ENCODE assay signal across 21 cellular contexts in genomic region chr3:58143417-58144055, GRCh38.
A peak's percentile ranks its signal among the peaks of the same experiment; 100 is the strongest.
DNase-seq lines count a peak whose midpoint lies in the region; ATAC-seq, FAIRE-seq and TF ChIP-seq lines count a peak whose summit lies in the region.
"Had no signal": no experiment of that assay in that cellular context is flagged by ENCODE, and none has a peak within 500 bp of the region (broad histone marks: within the 10 kb centered on the region; RNA-seq: fewer than 3 reads in every experiment).

No MANE protein-coding gene starts in this region.

- FAIRE-seq in RCC 7860 (lab: Jason Lieb, UNC), result peak; percentile 15

- ATAC-seq in esophagus mucosa, result peak; percentile 23
- peak; percentile 10 for ATAC-seq in lower lobe of right lung
- ATAC-seq in GM18870 (IDR thresholded peaks at IDR 0.05; ENCODE audit: unreplicated experiment), result no peak
- ATAC-seq: activated CD4-positive, alpha-beta T cell treated with anti-CD3 and anti-CD28 coated beads for 36 hours; activated T-cell treated with anti-CD3 and anti-CD28 coated beads, Interleukin-2, amount 50 U/mL, for 72 hours; stimulated activated memory B cell treated with anti-CD40 and anti-IgM and Interleukin-4, amounts not matched to agents 10 μg/mL and 1 μg/mL and 100 μg/mL, for 72 hours had no signal

- H3K36me3 ChIP-seq in lower lobe of right lung (peaks cover 81% of the 10 kb centered on the region), thyroid gland (peaks cover 44 to 62% of the 10 kb centered on the region in 2 donors), transverse colon (peaks cover 0 to 74% (median 27%) of the 10 kb centered on the region in 4 donors)

- TF ChIP-seq CTCF in lower lobe of right lung (IDR thresholded peaks at IDR 0.05), result no peak
- no peak for TF ChIP-seq CTCF in thyroid gland (IDR thresholded peaks at IDR 0.05)
- TF ChIP-seq CTCF in transverse colon (IDR thresholded peaks at IDR 0.05), result no peak

- H3K4me3 ChIP-seq in lower lobe of right lung (no peak overlapping the region), thyroid gland (replicated peaks in 1 of 3) (no peak overlapping the region), transverse colon (no peak overlapping the region)
- H3K4me3 ChIP-seq: breast epithelium, smooth muscle cell, testis had no signal

- 87 to 89% methylated on average over 8 to 9 of the region's 9 CpGs for WGBS in thyroid gland, 2 donors
- 83 to 91% methylated on average over 2 to 9 of the region's 9 CpGs for WGBS in transverse colon (ENCODE audit: low coverage in 1 of 2), 2 donors

- TF ChIP-seq EP300 in transverse colon (IDR thresholded peaks at IDR 0.05; ENCODE audit: low read depth), result no peak

- H3K27me3 ChIP-seq in lower lobe of right lung (ENCODE audit: low read depth) (no peaks in the 10 kb centered on the region), thyroid gland (no peaks in the 10 kb centered on the region), transverse colon (no peaks in the 10 kb centered on the region)
- H3K27me3 ChIP-seq: breast epithelium, testis had no signal

- H3K27ac ChIP-seq in lower lobe of right lung (no peak overlapping the region), thyroid gland (peak overlapping the region; percentile 14 to 54 (median 48)), transverse colon (no peak overlapping the region)
- H3K27ac ChIP-seq: breast epithelium, testis had no signal

- intact Hi-C loops in lower lobe of right lung (cut with DNase I) (no loop called here), thyroid gland (cut with DNase I) (no loop called here), transverse colon (cut with DNase I; ENCODE audit: low total_unique reads) (no loop called here)

- no peaks in the 10 kb centered on the region for H3K9me3 ChIP-seq in lower lobe of right lung
- no peaks in the 10 kb centered on the region for H3K9me3 ChIP-seq in thyroid gland
- no peaks in the 10 kb centered on the region for H3K9me3 ChIP-seq in transverse colon
- H3K9me3 ChIP-seq: breast epithelium, testis had no signal

- in situ Hi-C loops in transverse colon (cut with MboI; ENCODE audit: low pct_ligation_motif_present in 1 of 4, low pct_unique_long_range_greater_than_20kb in 1 of 4, low sequenced_read_pairs in 3 of 4), result no loop called here

- no peak for TF ChIP-seq POLR2A in thyroid gland (IDR thresholded peaks at IDR 0.05)
- TF ChIP-seq POLR2A in transverse colon (IDR thresholded peaks at IDR 0.05), result no peak

- peak; percentile 49 for DNase-seq in RCC 7860 (ENCODE audit: low spot score)
- DNase-seq in lower lobe of right lung, result no peak
- DNase-seq in thyroid gland, result no peak
- no peak for DNase-seq in NK-92 (lab: John Stamatoyannopoulos, UW; ENCODE audit: unreplicated experiment)
- DNase-seq in transverse colon, result no peak
- DNase-seq: activated CD4-positive, alpha-beta T cell treated with anti-CD3 and anti-CD28 coated beads for 36 hours; activated naive CD4-positive, alpha-beta T cell treated with anti-CD3 and anti-CD28 coated beads for 36 hours; activated T-cell treated with anti-CD3 and anti-CD28 coated beads, Interleukin-2, amount 50 U/mL, for 72 hours; amygdala; CD4-positive, alpha-beta memory T cell; islet precursor cell; NCI-H2107; NCI-H510A; occipital lobe; stimulated activated CD4-positive, alpha-beta T cell treated with anti-CD3 and anti-CD28 coated beads, Interleukin-2, amount 100 ng/mL, for 24 hours; testis had no signal

- no peaks in the 10 kb centered on the region for H3K4me1 ChIP-seq in lower lobe of right lung
- H3K4me1 ChIP-seq in thyroid gland, result peaks cover 10 to 12% of the 10 kb centered on the region in 2 donors
- no peaks in the 10 kb centered on the region for H3K4me1 ChIP-seq in transverse colon
- H3K4me1 ChIP-seq: breast epithelium, testis had no signal

Comparison
In these comparisons a context has a peak if more than half of its experiments do, and no peak if none do; other contexts are left out.
1. H3K27ac ChIP-seq: peak in thyroid gland (3 of 3); none in lower lobe of right lung (single experiment) and transverse colon (0 of 4).